30 cellular contexts compared by ENCODE assay signal in the genomic region with DNA sequence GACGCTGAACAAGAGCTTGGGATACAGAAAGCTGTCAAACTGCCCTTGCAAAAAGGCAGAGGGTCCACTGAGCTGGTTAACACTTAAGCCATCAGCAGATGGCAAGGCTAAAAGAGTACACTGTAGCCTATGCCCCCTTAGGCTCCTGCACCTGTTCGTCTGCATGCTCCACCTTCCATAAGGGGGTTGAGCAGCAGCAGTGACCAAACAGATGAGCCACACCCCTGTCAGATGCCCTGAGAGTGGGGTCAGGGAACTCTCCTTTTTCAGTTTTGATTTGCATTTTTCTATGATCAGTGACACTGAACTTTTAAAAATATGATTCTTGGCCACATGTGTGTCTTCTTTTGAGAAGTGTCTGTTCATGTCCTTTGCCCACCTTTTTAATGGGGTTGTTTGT.
"Had no signal": no experiment of that assay in that cellular context is flagged by ENCODE, and none has a peak within 500 bp of the region (broad histone marks: within the 10 kb centered on the region; RNA-seq: fewer than 3 reads in every experiment).

No MANE protein-coding gene starts in this region.

- H3K36me3 ChIP-seq: ascending aorta, cardiac muscle cell had no signal

- DNase-seq: activated CD4-positive, alpha-beta memory T cell treated with anti-CD3 and anti-CD28 coated beads, Interleukin-2, amount 10 ng/mL, durations not matched to agents 7 days and 5 days; activated CD4-positive, alpha-beta T cell treated with anti-CD3 and anti-CD28 coated beads for 1 hour; activated CD4-positive, alpha-beta T cell treated with anti-CD3 and anti-CD28 coated beads for 36 hours; activated CD4-positive, alpha-beta T cell treated with anti-CD3 and anti-CD28 coated beads for 48 hours; activated CD4-positive, alpha-beta T cell treated with anti-CD3 and anti-CD28 coated beads, Interleukin-2, amount 10 ng/mL, durations not matched to agents 7 days and 5 days; activated CD4-positive, alpha-beta T cell treated with anti-CD3 and anti-CD28 coated beads, Interleukin-2, amount 50 U/mL, for 48 hours; activated CD4-positive, CD25-positive, alpha-beta regulatory T cell; activated CD8-positive, alpha-beta memory T cell treated with anti-CD3 and anti-CD28 coated beads for 24 hours; activated CD8-positive, alpha-beta memory T cell treated with anti-CD3 and anti-CD28 coated beads, Interleukin-2, amount 10 ng/mL, durations not matched to agents 7 days and 5 days; activated CD8-positive, alpha-beta memory T cell treated with anti-CD3 and anti-CD28 coated beads, Interleukin-2, amount 50 U/mL, for 48 hours; activated CD8-positive, alpha-beta T cell treated with anti-CD3 and anti-CD28 coated beads, Interleukin-2, amount 10 ng/mL, durations not matched to agents 7 days and 5 days; activated effector memory CD4-positive, alpha-beta T cell treated with Interleukin-2 at 50 U/mL for 16 hours; activated gamma-delta T cell; activated naive CD4-positive, alpha-beta T cell treated with anti-CD3 and anti-CD28 coated beads, Interleukin-2, amount 10 ng/mL, durations not matched to agents 7 days and 5 days; activated naive CD4-positive, alpha-beta T cell treated with Interleukin-2 at 50 U/mL for 16 hours; activated naive CD8-positive, alpha-beta T cell treated with anti-CD3 and anti-CD28 coated beads, Interleukin-2, amount 10 ng/mL, durations not matched to agents 7 days and 5 days; activated naive CD8-positive, alpha-beta T cell treated with anti-CD3 and anti-CD28 coated beads, Interleukin-2, amount 50 U/mL, for 24 hours; activated T-cell treated with anti-CD3 and anti-CD28 coated beads, Interleukin-2, amount 50 U/mL, for 24 hours; activated T-cell treated with anti-CD3 and anti-CD28 coated beads, Interleukin-2, amount 50 U/mL, for 48 hours; amygdala; anterior cingulate cortex; caudate nucleus; cerebellar nuclear complex; T-helper 2 cell; T-helper 9 cell had no signal

- H3K4me1 ChIP-seq: ascending aorta had no signal

- H3K4me3 ChIP-seq: ascending aorta, cardiac muscle cell had no signal

- H3K27me3 ChIP-seq: ascending aorta, cardiac muscle cell had no signal

- H3K27ac ChIP-seq: ascending aorta, cardiac muscle cell, VCaP had no signal

- ATAC-seq: activated CD4-positive, alpha-beta T cell treated with anti-CD3 and anti-CD28 coated beads for 36 hours; activated CD4-positive, CD25-positive, alpha-beta regulatory T cell treated with anti-CD3 and anti-CD28 coated beads, Interleukin-2, amount 50 U/mL, for 24 hours; activated CD8-positive, alpha-beta memory T cell treated with anti-CD3 and anti-CD28 coated beads, Interleukin-2, amount 10 ng/mL, durations not matched to agents 7 days and 5 days; activated CD8-positive, alpha-beta T cell treated with anti-CD3 and anti-CD28 coated beads, Interleukin-2, amount 10 ng/mL, durations not matched to agents 7 days and 5 days; activated naive CD8-positive, alpha-beta T cell treated with anti-CD3 and anti-CD28 coated beads, Interleukin-2, amount 50 U/mL, for 24 hours; WTC11 had no signal
